In genomic region chr10:52779541-52780390, GRCh38 we compare ENCODE assay signal across 9 cellular contexts. TPM values are rescaled to one million over a fixed set of nuclear protein-coding genes. Genes with fewer than 3 reads are reported as not detected.
DNase-seq lines count a peak whose midpoint lies in the region; ATAC-seq and TF ChIP-seq lines count a peak whose summit lies in the region.
"Had no signal": no experiment of that assay in that cellular context is flagged by ENCODE, and none has a peak within 500 bp of the region (broad histone marks: within the 10 kb centered on the region; RNA-seq: fewer than 3 reads in every experiment).

No MANE protein-coding gene starts in this region.

- H3K9ac ChIP-seq in DND-41 (ENCODE audit: low read depth, low read length) = no peak overlapping the region

- DNase-seq in DND-41 (peak; percentile 71), OCI-LY7 (ENCODE audit: low spot score) (peak; percentile 68), astrocyte of the spinal cord (ENCODE audit: low read depth, low spot score) (peak; percentile 56), iPS DF 4.7 (ENCODE audit: extremely low read depth, low spot score) (peak; percentile 60), spleen (no peak), ureter (ENCODE audit: low spot score) (no peak)

- H3K9me3 ChIP-seq in DND-41 (ENCODE audit: insufficient read depth, low read length, severe bottlenecking) (no peaks in the 10 kb centered on the region), OCI-LY7 (ENCODE audit: low read length) (no peaks in the 10 kb centered on the region), spleen (peaks cover 0 to 7% (median 0%) of the 10 kb centered on the region in 8 donors)

- intact Hi-C loops in OCI-LY7 (cut with micrococcal nuclease; ENCODE audit: unreplicated experiment) (loop anchor here (1.0 kb wide), 2 partner anchors 38 to 135 kb away; no protein-coding TSS in a partner anchor), spleen (cut with DNase I; ENCODE audit: low total_unique reads) (loop anchor here (5.0 kb wide), 1 partner anchor 37 kb away; no protein-coding TSS in a partner anchor)

- no peaks in the 10 kb centered on the region for H3K36me3 ChIP-seq in DND-41 (ENCODE audit: insufficient read depth, low read length)
- H3K36me3 ChIP-seq in OCI-LY7 (ENCODE audit: insufficient read depth, low read length) = no peaks in the 10 kb centered on the region
- no peaks in the 10 kb centered on the region for H3K36me3 ChIP-seq in spleen

- no peak overlapping the region for H3K27ac ChIP-seq in DND-41 (ENCODE audit: low read length)
- H3K27ac ChIP-seq in OCI-LY7 (ENCODE audit: low read depth, low read length, poor library complexity, severe bottlenecking) = no peak overlapping the region
- no peak overlapping the region for H3K27ac ChIP-seq in spleen

- no TSS peak for BruUV-seq in OCI-LY7 (replicated peaks; lab: Mats Ljungman, UMichigan)

- no peaks in the 10 kb centered on the region for H3K9me2 ChIP-seq in OCI-LY7 (ENCODE audit: insufficient read depth, low read length)

- no peaks in the 10 kb centered on the region for H3K27me3 ChIP-seq in DND-41 (ENCODE audit: insufficient read depth, low read length, poor library complexity)
- peaks cover 0 to 23% (median 11%) of the 10 kb centered on the region in 7 donors for H3K27me3 ChIP-seq in spleen (replicated peaks in 1 of 7)

- H2AFZ ChIP-seq in DND-41 (ENCODE audit: low read depth, low read length) = no peak overlapping the region
- H2AFZ ChIP-seq in OCI-LY7 (ENCODE audit: low read length) = peak overlapping the region; percentile 55; the same call in 1 of the 2 replicates

- CTCF ChIA-PET in OCI-LY7 (lab: Charles Lee; ENCODE audit: unreplicated experiment) = no interaction called here

- WGBS in spleen, 5 donors = 74 to 85% (median 78%) methylated on average over 13 of the region's 13 CpGs

- H3K4me3 ChIP-seq in DND-41 (ENCODE audit: low read depth in 1 of 2, low read length in 2 of 2) (no peak overlapping the region), OCI-LY7 (ENCODE audit: low read depth, low read length, poor library complexity, severe bottlenecking) (no peak overlapping the region), astrocyte of the spinal cord (ENCODE audit: low read depth, low read length) (no peak overlapping the region), spleen (no peak overlapping the region)

- no peak for TF ChIP-seq POLR2A in spleen (IDR thresholded peaks at IDR 0.05)

- peak; percentile 91 for ATAC-seq in DND-41 (ENCODE audit: insufficient read depth, low read depth)
- peak; percentile 90 for ATAC-seq in GM19324 (IDR thresholded peaks at IDR 0.05; ENCODE audit: low FRiP score, unreplicated experiment)
- peak; percentile 93 for ATAC-seq in HG03139 (IDR thresholded peaks at IDR 0.05; ENCODE audit: unreplicated experiment)

- in situ Hi-C loops in astrocyte of the spinal cord (cut with HindIII; ENCODE audit: low sequenced_read_pairs) = no loop called here

- H3K4me1 ChIP-seq in DND-41 (ENCODE audit: insufficient read depth, low read length) (no peaks in the 10 kb centered on the region), OCI-LY7 (ENCODE audit: insufficient read depth, low read length, poor library complexity, severe bottlenecking) (no peaks in the 10 kb centered on the region), spleen (no peaks in the 10 kb centered on the region)

- POLR2A ChIA-PET in OCI-LY7 (lab: Charles Lee) = no interaction called here

- H4K20me1 ChIP-seq in DND-41 (ENCODE audit: insufficient read depth, low read length) (no peaks in the 10 kb centered on the region), OCI-LY7 (ENCODE audit: insufficient read depth, low read length) (no peaks in the 10 kb centered on the region)

- H3K79me2 ChIP-seq in DND-41 (ENCODE audit: insufficient read depth, low read length) (no peaks in the 10 kb centered on the region), OCI-LY7 (ENCODE audit: insufficient read depth, low read depth, low read length) (no peaks in the 10 kb centered on the region)

- H3K4me2 ChIP-seq in DND-41 (ENCODE audit: insufficient read depth, low read length) (no peak overlapping the region), OCI-LY7 (ENCODE audit: low read length) (no peak overlapping the region)

- peak; percentile 90 for TF ChIP-seq CTCF in DND-41 (IDR thresholded peaks at IDR 0.05; ENCODE audit: borderline replicate concordance, extremely low read depth, low read length, poor library complexity, severe bottlenecking)
- peak; percentile 88 for TF ChIP-seq CTCF in OCI-LY7 (conservative IDR thresholded peaks at IDR 0.05; ENCODE audit: low read length)
- TF ChIP-seq CTCF in astrocyte of the spinal cord (IDR thresholded peaks at IDR 0.05; ENCODE audit: low read depth, low read length) = peak; percentile 97
- peak; percentile 62 to 88 (median 80) for TF ChIP-seq CTCF in spleen (IDR thresholded peaks at IDR 0.05 in 8 of 11, conservative IDR thresholded peaks at IDR 0.05 in 3 of 11)

RNA-seq across cellular contexts. Expression of gene MBL2, which starts 7.2 kb away (rescaled TPM):
- total RNA-seq in OCI-LY7 (2014; rRNA removed; shearing (Covaris generic)) = not detected in 2 replicates
- total RNA-seq in OCI-LY7 (2022) = not detected in 2 replicates
- total RNA-seq in spleen = under 1 TPM in 3 of 7 donors, not detected in 4; 0.10 to 0.18 (median 0.13) TPM
- under 1 TPM in 1 of 3 donors, not detected in 2; 0.02 TPM for polyA plus RNA-seq in spleen
- not detected for total RNA-seq in ureter
- total RNA-seq: temporal lobe had no signal

Comparison
In these comparisons a context has a peak if more than half of its experiments do, and no peak if none do; other contexts are left out.
1. DNase-seq: peak in DND-41 (single experiment), OCI-LY7 (single experiment), astrocyte of the spinal cord (single experiment) and iPS DF 4.7 (single experiment); none in spleen (single experiment) and ureter (single experiment).
2. Peak in every context shown above with its lines, with median percentiles within 50 percentile points of each other: ATAC-seq and CTCF ChIP-seq.